13 cellular contexts compared by ENCODE assay signal in genomic region chr20:44218441-44218840, GRCh38. TPM values are rescaled to one million over a fixed set of nuclear protein-coding genes. Genes with fewer than 3 reads are reported as not detected.
A peak's percentile ranks its signal among the peaks of the same experiment; 100 is the strongest.
DNase-seq lines count a peak whose midpoint lies in the region; ATAC-seq and TF ChIP-seq lines count a peak whose summit lies in the region.
"Had no signal": no experiment of that assay in that cellular context is flagged by ENCODE, and none has a peak within 500 bp of the region (broad histone marks: within the 10 kb centered on the region; RNA-seq: fewer than 3 reads in every experiment).

No MANE protein-coding gene starts in this region.

- H3K36me3 ChIP-seq in CD8-positive, alpha-beta memory T cell (ENCODE audit: insufficient read depth, low read length) = no peaks in the 10 kb centered on the region
- H3K36me3 ChIP-seq in RWPE2 (ENCODE audit: low read depth) = no peaks in the 10 kb centered on the region

- peak overlapping the region; percentile 81 to 93 (median 84) for H3K4me3 Mint-ChIP-seq in CD8-positive, alpha-beta memory T cell
- no peak overlapping the region for H3K4me3 Mint-ChIP-seq in mesothelial cell of epicardium
- no peak overlapping the region for H3K4me3 Mint-ChIP-seq in CD14-positive monocyte

- peak overlapping the region; percentile 48 for H3K4me3 ChIP-seq in CD8-positive, alpha-beta memory T cell (ENCODE audit: low read length)
- H3K4me3 ChIP-seq in RWPE2 (ENCODE audit: severe bottlenecking) = no peak overlapping the region
- H3K4me3 ChIP-seq: testis had no signal

- intact Hi-C loops in CD14-positive monocyte (cut with micrococcal nuclease) = loop anchor here (10.0 kb wide), 2 partner anchors 516 to 646 kb away; no protein-coding TSS in a partner anchor

- H3K36me3 Mint-ChIP-seq in CD8-positive, alpha-beta memory T cell = peaks cover 3 to 16% (median 9%) of the 10 kb centered on the region in 3 donors
- H3K36me3 Mint-ChIP-seq in mesothelial cell of epicardium (peaks cover 4% of the 10 kb centered on the region), CD14-positive monocyte (peaks cover 0 to 5% of the 10 kb centered on the region in 2 donors)

- DNase-seq in CD8-positive, alpha-beta memory T cell = peak; percentile 25 to 72 (median 36)
- DNase-seq in RWPE2 (ENCODE audit: low spot score) = no peak
- peak; percentile 34 for DNase-seq in activated T-helper 1 cell treated with Interleukin-2 at 50 U/mL for 16 hours (ENCODE audit: low read depth)
- no peak for DNase-seq in mesothelial cell of epicardium (ENCODE audit: low spot score in 2 of 2, unreplicated experiment in 2 of 2)
- no peak for DNase-seq in GM13977 (ENCODE audit: low spot score)
- no peak for DNase-seq in NCI-H2081 treated with DMSO at 0.1 percent for 48 hours (lab: John Stamatoyannopoulos, UW)
- DNase-seq in dermis blood vessel endothelial cell = no peak
- no peak for DNase-seq in CD14-positive monocyte (ENCODE audit: low spot score)
- DNase-seq: mesenchymal stem cell, NCI-H2171 treated with DMSO at 0.1 percent for 48 hours, psoas muscle, T1000, testis had no signal

- H3K27ac Mint-ChIP-seq in CD8-positive, alpha-beta memory T cell = peak overlapping the region; percentile 58 to 95 (median 85)
- H3K27ac Mint-ChIP-seq in mesothelial cell of epicardium (peak overlapping the region; percentile 97), CD14-positive monocyte (no peak overlapping the region)

- CTCF ChIA-PET in CD8-positive, alpha-beta memory T cell (lab: Charles Lee) = interaction anchor here (0.6 to 9.9 kb wide), 13 partner anchors 8 to 391 kb away, joined by 3 to 396 read pairs (median 5); partner anchors contain the start of genes FITM2 and OSER1

- H3K9me3 ChIP-seq in CD8-positive, alpha-beta memory T cell (ENCODE audit: low read length) = no peaks in the 10 kb centered on the region
- no peaks in the 10 kb centered on the region for H3K9me3 ChIP-seq in RWPE2 (ENCODE audit: severe bottlenecking)
- H3K9me3 ChIP-seq: psoas muscle, testis had no signal

- POLR2A ChIA-PET in CD8-positive, alpha-beta memory T cell (lab: Charles Lee) = interaction anchor here (0.7 to 1.2 kb wide), 3 partner anchors 8 to 424 kb away, joined by 3 to 11 read pairs (median 3); partner anchors contain the start of genes FITM2 and OSER1

- TF ChIP-seq CTCF in RWPE2 (IDR thresholded peaks at IDR 0.05; ENCODE audit: poor library complexity, severe bottlenecking) (no peak), mesothelial cell of epicardium (IDR thresholded peaks at IDR 0.05; ENCODE audit: unreplicated experiment) (no peak), GM13977 (IDR thresholded peaks at IDR 0.05; ENCODE audit: extremely low read depth, insufficient read depth, missing control alignments) (no peak), CD14-positive monocyte (IDR thresholded peaks at IDR 0.05) (no peak)

- peak overlapping the region; percentile 36 for H3K27ac ChIP-seq in CD8-positive, alpha-beta memory T cell (ENCODE audit: low read depth, low read length)
- H3K27ac ChIP-seq in RWPE2 (ENCODE audit: poor library complexity, severe bottlenecking) = no peak overlapping the region
- H3K27ac ChIP-seq: psoas muscle, testis had no signal

- H3K4me1 Mint-ChIP-seq in CD8-positive, alpha-beta memory T cell = peaks cover 56 to 64% (median 56%) of the 10 kb centered on the region in 3 donors
- peaks cover 36% of the 10 kb centered on the region for H3K4me1 Mint-ChIP-seq in mesothelial cell of epicardium
- H3K4me1 Mint-ChIP-seq in CD14-positive monocyte = peaks cover 24% of the 10 kb centered on the region

- in situ Hi-C loops in GM13977 (cut with MboI; ENCODE audit: low pct_unique_long_range_greater_than_20kb, low sequenced_read_pairs, unreplicated experiment) = loop anchor here (10.0 kb wide), 1 partner anchor 96 kb away; the partner anchor contains the start of gene FITM2

- H3K9me3 Mint-ChIP-seq in CD8-positive, alpha-beta memory T cell = no peaks in the 10 kb centered on the region
- H3K9me3 Mint-ChIP-seq in mesothelial cell of epicardium = no peaks in the 10 kb centered on the region
- no peaks in the 10 kb centered on the region for H3K9me3 Mint-ChIP-seq in CD14-positive monocyte

- no peaks in the 10 kb centered on the region for H3K27me3 ChIP-seq in CD8-positive, alpha-beta memory T cell (ENCODE audit: insufficient read depth, low read length, poor library complexity, severe bottlenecking)
- H3K27me3 ChIP-seq in RWPE2 (ENCODE audit: insufficient read depth, poor library complexity, severe bottlenecking) = no peaks in the 10 kb centered on the region
- H3K27me3 ChIP-seq: testis had no signal

- H3K4me1 ChIP-seq in CD8-positive, alpha-beta memory T cell (ENCODE audit: insufficient read depth, low read length) = peaks cover 39% of the 10 kb centered on the region
- H3K4me1 ChIP-seq in RWPE2 (ENCODE audit: insufficient read depth, poor library complexity, severe bottlenecking) = peaks cover 7% of the 10 kb centered on the region
- H3K4me1 ChIP-seq: psoas muscle had no signal

- H3K27me3 Mint-ChIP-seq in CD8-positive, alpha-beta memory T cell = no peaks in the 10 kb centered on the region
- no peaks in the 10 kb centered on the region for H3K27me3 Mint-ChIP-seq in mesothelial cell of epicardium (ENCODE audit: low read depth)
- H3K27me3 Mint-ChIP-seq in CD14-positive monocyte (ENCODE audit: low read depth in 3 of 3) = peaks cover 3 to 9% (median 5%) of the 10 kb centered on the region in 3 donors

- ATAC-seq in RWPE2 (ENCODE audit: low read depth) = peak; percentile 19; the same call in 2 of the 3 replicates

RNA-seq across cellular contexts. Expression of gene OSER1, which starts 7.9 kb away (rescaled TPM):
- 10 to 100 TPM; 24.8 to 25.7 TPM for total RNA-seq in CD8-positive, alpha-beta memory T cell
- 35.1 TPM for polyA plus RNA-seq in CD8-positive, alpha-beta memory T cell
- total RNA-seq in mesothelial cell of epicardium = 31.3 to 31.7 TPM (median 31.5 TPM) in 3 replicates
- 39.6 and 55.6 TPM in 2 replicates for total RNA-seq in dermis blood vessel endothelial cell
- 10 to 100 TPM; 42.3 to 45.1 TPM for polyA plus RNA-seq in CD14-positive monocyte

RNA-seq across cellular contexts. Expression of gene GDAP1L1, which starts 28.7 kb away (rescaled TPM):
- total RNA-seq in CD8-positive, alpha-beta memory T cell = not detected
- polyA plus RNA-seq in CD8-positive, alpha-beta memory T cell = not detected
- total RNA-seq in mesothelial cell of epicardium = 0.16 to 0.54 TPM (median 0.40 TPM) in 3 replicates
- total RNA-seq in dermis blood vessel endothelial cell = not detected in 2 replicates
- polyA plus RNA-seq in CD14-positive monocyte = not detected
- total RNA-seq: psoas muscle had no signal

RNA-seq across cellular contexts. Expression of gene JPH2, which starts 31.5 kb away (rescaled TPM):
- not detected for total RNA-seq in CD8-positive, alpha-beta memory T cell
- polyA plus RNA-seq in CD8-positive, alpha-beta memory T cell = not detected
- total RNA-seq in mesothelial cell of epicardium (3.4 to 4.2 TPM (median 3.5 TPM) in 3 replicates), dermis blood vessel endothelial cell (0.09 and 0.17 TPM in 2 replicates)
- not detected for polyA plus RNA-seq in CD14-positive monocyte

Comparison
In these comparisons a context has a peak if more than half of its experiments do, and no peak if none do; other contexts are left out.
1. DNase-seq: peak in CD8-positive, alpha-beta memory T cell (5 of 5) and activated T-helper 1 cell treated with Interleukin-2 at 50 U/mL for 16 hours (single experiment); none in RWPE2 (single experiment), mesothelial cell of epicardium (0 of 2), GM13977 (single experiment), NCI-H2081 treated with DMSO at 0.1 percent for 48 hours (single experiment), dermis blood vessel endothelial cell (single experiment) and CD14-positive monocyte (single experiment).
2. H3K27ac Mint-ChIP-seq: peak in CD8-positive, alpha-beta memory T cell (8 of 8) and mesothelial cell of epicardium (single experiment); none in CD14-positive monocyte (0 of 7).
3. H3K4me3 Mint-ChIP-seq: peak in CD8-positive, alpha-beta memory T cell (7 of 7); none in mesothelial cell of epicardium (single experiment) and CD14-positive monocyte (0 of 2).